8 cellular contexts compared by ENCODE assay signal in the genomic region with DNA sequence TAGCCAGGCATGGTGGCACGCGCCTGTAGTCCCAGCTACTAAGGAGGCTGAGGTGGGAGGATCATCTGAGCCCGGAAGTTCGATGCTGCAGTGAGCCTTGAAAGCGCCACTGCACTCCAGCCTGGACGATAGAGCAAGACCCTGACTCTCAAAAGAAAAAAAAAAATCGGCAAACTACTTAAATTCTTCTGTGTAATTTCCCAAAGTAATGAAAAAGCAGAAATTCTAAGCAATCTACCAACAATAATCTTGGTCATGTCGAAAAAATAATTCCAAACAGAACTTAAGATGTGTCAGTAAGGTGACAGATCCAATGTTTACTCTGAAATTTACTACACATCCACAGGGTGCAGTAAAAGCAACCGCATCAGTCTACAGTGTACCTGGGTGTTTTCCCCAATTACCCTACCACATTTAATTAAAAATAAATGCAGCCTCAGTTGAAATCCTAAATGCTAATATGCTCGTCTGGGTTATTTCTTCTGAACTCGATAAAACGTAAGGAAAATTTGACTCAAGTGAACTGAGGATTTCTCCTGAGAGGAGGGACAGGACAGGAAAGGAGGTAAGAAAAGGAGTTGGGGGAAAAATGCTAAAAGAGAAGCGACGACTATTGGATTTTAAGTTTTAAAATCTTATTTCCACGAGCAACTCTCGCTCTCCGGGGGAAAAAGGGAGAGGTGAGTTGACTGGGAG. TPM values are rescaled to one million over a fixed set of nuclear protein-coding genes. Genes with fewer than 3 reads are reported as not detected.
DNase-seq lines count a peak whose midpoint lies in the region; ATAC-seq and TF ChIP-seq lines count a peak whose summit lies in the region.

No MANE protein-coding gene starts in this region.

- no peaks in the 10 kb centered on the region for H3K9me3 ChIP-seq in A673 (ENCODE audit: low read depth, low read length, poor library complexity, severe bottlenecking)
- H3K9me3 ChIP-seq in mammary epithelial cell (replicated peaks; ENCODE audit: insufficient read depth, low read length), result no peaks in the 10 kb centered on the region
- no peaks in the 10 kb centered on the region for H3K9me3 ChIP-seq in lower lobe of right lung
- no peaks in the 10 kb centered on the region for H3K9me3 ChIP-seq in transverse colon

- 31% methylated on average over 17 of the region's 17 CpGs for WGBS in mammary epithelial cell (ENCODE audit: low coverage, missing lambda C conversion rate)
- WGBS in transverse colon (ENCODE audit: low coverage in 1 of 2), 2 donors, result 18 to 23% methylated on average over 15 to 17 of the region's 17 CpGs

- in situ Hi-C loops in mammary epithelial cell (cut with MboI; ENCODE audit: low sequenced_read_pairs in 2 of 2), result no loop called here
- in situ Hi-C loops in transverse colon (cut with MboI; ENCODE audit: low pct_ligation_motif_present in 1 of 4, low pct_unique_long_range_greater_than_20kb in 1 of 4, low sequenced_read_pairs in 3 of 4), result no loop called here

- TF ChIP-seq CTCF in A673 (conservative IDR thresholded peaks at IDR 0.05; ENCODE audit: low read depth, low read length) (no peak), GM12864 (IDR thresholded peaks at IDR 0.05; ENCODE audit: low read depth, low read length, missing control alignments) (no peak), mammary epithelial cell (conservative IDR thresholded peaks at IDR 0.05 in 1 of 2, IDR thresholded peaks at IDR 0.05 in 1 of 2; ENCODE audit: extremely low read depth in 1 of 2, insufficient read depth in 1 of 2, low read depth in 1 of 2, low read length in 2 of 2) (no peak), lower lobe of right lung (IDR thresholded peaks at IDR 0.05) (no peak), transverse colon (IDR thresholded peaks at IDR 0.05) (no peak)

- BruUV-seq in A673 (replicated peaks; lab: Mats Ljungman, UMichigan) (no TSS peak), mammary epithelial cell (replicated peaks; lab: Mats Ljungman, UMichigan) (no TSS peak)

- H3K27ac ChIP-seq in A673 (ENCODE audit: low read depth, low read length, poor library complexity, severe bottlenecking), result peak overlapping the region; percentile 87
- peak overlapping the region; percentile 67 for H3K27ac ChIP-seq in mammary epithelial cell (ENCODE audit: insufficient read depth, low read depth, low read length)
- peak overlapping the region; percentile 83 for H3K27ac ChIP-seq in lower lobe of right lung
- peak overlapping the region; percentile 86 to 94 (median 90) for H3K27ac ChIP-seq in transverse colon

- ATAC-seq in lower lobe of right lung (peak in 1 of 2 donors; percentile 11), HG03354 (IDR thresholded peaks at IDR 0.05; ENCODE audit: poor library complexity, severe bottlenecking, unreplicated experiment) (no peak), GM19328 (IDR thresholded peaks at IDR 0.05; ENCODE audit: unreplicated experiment) (no peak)

- H3K4me1 ChIP-seq in A673 (ENCODE audit: insufficient read depth, low read length, poor library complexity, severe bottlenecking), result peaks cover 7% of the 10 kb centered on the region
- H3K4me1 ChIP-seq in mammary epithelial cell (ENCODE audit: insufficient read depth, low read length), result no peaks in the 10 kb centered on the region
- H3K4me1 ChIP-seq in lower lobe of right lung, result peaks cover 30% of the 10 kb centered on the region
- H3K4me1 ChIP-seq in transverse colon, result peaks cover 4 to 42% (median 24%) of the 10 kb centered on the region in 4 donors

- intact Hi-C loops in A673 (cut with micrococcal nuclease; ENCODE audit: unreplicated experiment), result no loop called here
- intact Hi-C loops in mammary epithelial cell (cut with micrococcal nuclease), result loop anchor here (1.0 kb wide), 1 partner anchor 49 kb away; a partner anchor contains a TSS
- intact Hi-C loops in lower lobe of right lung (cut with DNase I), result no loop called here
- intact Hi-C loops in transverse colon (cut with DNase I; ENCODE audit: low total_unique reads), result no loop called here

- dilution Hi-C loops in mammary epithelial cell (cut with HindIII; ENCODE audit: low sequenced_read_pairs), result no loop called here

- POLR2A ChIA-PET in A673 (lab: Charles Lee; ENCODE audit: low non-redundant PET), result no interaction called here

- peak overlapping the region; percentile 80 for H3K9ac ChIP-seq in mammary epithelial cell (ENCODE audit: insufficient read depth, low read length)

- H3K27me3 ChIP-seq in A673 (replicated peaks; ENCODE audit: insufficient read depth, low read depth, low read length, poor library complexity) (no peaks in the 10 kb centered on the region), mammary epithelial cell (ENCODE audit: insufficient read depth, low read length) (no peaks in the 10 kb centered on the region), lower lobe of right lung (ENCODE audit: low read depth) (no peaks in the 10 kb centered on the region), transverse colon (no peaks in the 10 kb centered on the region)

- peak overlapping the region; percentile 75 for H3K4me2 ChIP-seq in mammary epithelial cell (ENCODE audit: insufficient read depth, low read depth, low read length)

- CTCF ChIA-PET in A673 (lab: Charles Lee) (interaction anchor here (0.6 kb wide), 1 partner anchor 9 kb away, joined by 3 read pairs; no protein-coding TSS in a partner anchor), mammary epithelial cell (lab: Charles Lee; ENCODE audit: low non-redundant PET) (no interaction called here)

- no peak for TF ChIP-seq POLR2A in transverse colon (IDR thresholded peaks at IDR 0.05)

- peak overlapping the region; percentile 97 for H2AFZ ChIP-seq in mammary epithelial cell (ENCODE audit: low read depth, low read length)

- TF ChIP-seq EP300 in transverse colon (IDR thresholded peaks at IDR 0.05; ENCODE audit: low read depth), result no peak

- H3K4me3 ChIP-seq in A673 (ENCODE audit: low read depth, low read length, poor library complexity, severe bottlenecking), result peak overlapping the region; percentile 85
- peak overlapping the region; percentile 94 for H3K4me3 ChIP-seq in GM12864 (ENCODE audit: low read depth, low read length)
- peak overlapping the region; percentile 79 to 99 (median 99) for H3K4me3 ChIP-seq in mammary epithelial cell (replicated peaks in 1 of 3; ENCODE audit: insufficient read depth in 1 of 3, low read depth in 2 of 3, low read length in 3 of 3)
- H3K4me3 ChIP-seq in lower lobe of right lung, result peak overlapping the region; percentile 82
- H3K4me3 ChIP-seq in transverse colon, result peak overlapping the region; percentile 65 to 83 (median 75)

- no peaks in the 10 kb centered on the region for H4K20me1 ChIP-seq in mammary epithelial cell (ENCODE audit: insufficient read depth, low read length)

- H3K36me3 ChIP-seq in A673 (ENCODE audit: insufficient read depth, low read length, poor library complexity, severe bottlenecking) (no peaks in the 10 kb centered on the region), mammary epithelial cell (ENCODE audit: insufficient read depth, low read length) (peaks cover 2% of the 10 kb centered on the region), lower lobe of right lung (peaks cover 5% of the 10 kb centered on the region), transverse colon (peaks cover 0 to under 1% (median 0%) of the 10 kb centered on the region in 4 donors)

- peak; percentile 14 for DNase-seq in A673 (ENCODE audit: low spot score)
- no peak for DNase-seq in GM12864 (ENCODE audit: low read depth)
- peak; percentile 6 for DNase-seq in NCI-H460 (ENCODE audit: extremely low read depth, low read depth)
- no peak for DNase-seq in mammary epithelial cell
- no peak for DNase-seq in lower lobe of right lung
- DNase-seq in transverse colon, result no peak

- peaks cover 53% of the 10 kb centered on the region for H3K79me2 ChIP-seq in mammary epithelial cell (ENCODE audit: insufficient read depth, low read length)

RNA-seq across cellular contexts. Expression of a gene that starts 0.8 kb away (rescaled TPM):
- total RNA-seq in A673 (2021) (138 and 139 TPM in 2 replicates), mammary epithelial cell (100 to 1,000 TPM; 164 to 171 TPM), lower lobe of right lung (65.4 TPM), transverse colon (10 to 100 TPM; 17.2 to 65.9 (median 25.4) TPM)
- total RNA-seq in NCI-H460 (2014; rRNA removed; shearing (Covaris generic)), result 355 and 364 TPM in 2 replicates
- polyA plus RNA-seq in NCI-H460 (2014; cell fraction: nucleus; rRNA removed), result 84.7 and 111 TPM in 2 replicates
- polyA plus RNA-seq in mammary epithelial cell, result 53.9 TPM
- 281 TPM for polyA minus RNA-seq in mammary epithelial cell

RNA-seq across cellular contexts. Expression of a gene that starts 44.1 kb away (rescaled TPM):
- total RNA-seq in A673 (2021) (23.5 and 25.5 TPM in 2 replicates), mammary epithelial cell (10 to 100 TPM; 27.7 to 32.2 TPM), lower lobe of right lung (23.5 TPM), transverse colon (10 to 100 TPM; 17.7 to 73.9 (median 45.7) TPM)
- 45.5 and 48.8 TPM in 2 replicates for total RNA-seq in NCI-H460 (2014; rRNA removed; shearing (Covaris generic))
- polyA plus RNA-seq in NCI-H460 (2014; cell fraction: nucleus; rRNA removed), result 37.4 and 42.4 TPM in 2 replicates
- 50.9 TPM for polyA plus RNA-seq in mammary epithelial cell
- 136 TPM for polyA minus RNA-seq in mammary epithelial cell

RNA-seq across cellular contexts. Expression of a gene that starts 48.4 kb away (rescaled TPM):
- total RNA-seq in A673 (2021) (79.7 and 80.5 TPM in 2 replicates), mammary epithelial cell (10 to 100 TPM; 69.8 to 78.1 TPM), lower lobe of right lung (51.9 TPM), transverse colon (10 to 100 TPM; 46.2 to 87.0 (median 70.8) TPM)
- 228 and 257 TPM in 2 replicates for total RNA-seq in NCI-H460 (2014; rRNA removed; shearing (Covaris generic))
- 262 and 345 TPM in 2 replicates for polyA plus RNA-seq in NCI-H460 (2014; cell fraction: nucleus; rRNA removed)
- polyA plus RNA-seq in mammary epithelial cell, result 26.9 TPM
- 128 TPM for polyA minus RNA-seq in mammary epithelial cell

Comparison
In these comparisons a context has a peak if more than half of its experiments do, and no peak if none do; other contexts are left out.
1. DNase-seq: peak in A673 (single experiment) and NCI-H460 (single experiment); none in GM12864 (single experiment), mammary epithelial cell (single experiment), lower lobe of right lung (single experiment) and transverse colon (single experiment).
2. Peak in every context shown above with its lines, with median percentiles within 50 percentile points of each other: H3K27ac ChIP-seq and H3K4me3 ChIP-seq.